Comparison of ENCODE assay signal across 18 cellular contexts in genomic region chr14:63902375-63902976, GRCh38. TPM values are rescaled to one million over a fixed set of nuclear protein-coding genes. Genes with fewer than 3 reads are reported as not detected.
DNase-seq lines count a peak whose midpoint lies in the region; ATAC-seq, FAIRE-seq and TF ChIP-seq lines count a peak whose summit lies in the region.
"Had no signal": no experiment of that assay in that cellular context is flagged by ENCODE, and none has a peak within 500 bp of the region (broad histone marks: within the 10 kb centered on the region; RNA-seq: fewer than 3 reads in every experiment).

No MANE protein-coding gene starts in this region.

- no peak overlapping the region for H3K27ac Mint-ChIP-seq in type B pancreatic cell
- H3K27ac Mint-ChIP-seq: B cell had no signal

- peaks cover 0 to 41% of the 10 kb centered on the region in 2 donors for H3K4me1 ChIP-seq in left lung
- peaks cover 15 to 85% (median 51%) of the 10 kb centered on the region in 6 donors for H3K4me1 ChIP-seq in spleen
- no peaks in the 10 kb centered on the region for H3K4me1 ChIP-seq in BE2C

- no peak overlapping the region for H3K4me3 ChIP-seq in left lung
- no peak overlapping the region for H3K4me3 ChIP-seq in spleen
- no peak overlapping the region for H3K4me3 ChIP-seq in BE2C (ENCODE audit: low read depth, low read length)

- H3K36me3 ChIP-seq in left lung (no peaks in the 10 kb centered on the region), spleen (no peaks in the 10 kb centered on the region), BE2C (no peaks in the 10 kb centered on the region)

- intact Hi-C loops in left lung (cut with DNase I), result no loop called here
- intact Hi-C loops in spleen (cut with DNase I; ENCODE audit: low total_unique reads), result no loop called here

- H3K27ac ChIP-seq in left lung, result no peak overlapping the region
- H3K27ac ChIP-seq in spleen, result peak overlapping the region in 7 of 8 donors; percentile 23 to 88 (median 71)
- H3K27ac ChIP-seq: HL-60, KMS-11 had no signal

- no peak overlapping the region for H3K4me3 Mint-ChIP-seq in type B pancreatic cell
- H3K4me3 Mint-ChIP-seq: B cell had no signal

- WGBS in spleen, 5 donors, result 88 to 90% (median 88%) methylated on average over 7 of the region's 7 CpGs

- TF ChIP-seq CTCF in left lung (IDR thresholded peaks at IDR 0.05), result no peak
- no peak for TF ChIP-seq CTCF in spleen (IDR thresholded peaks at IDR 0.05 in 8 of 11, conservative IDR thresholded peaks at IDR 0.05 in 3 of 11)
- no peak for TF ChIP-seq CTCF in type B pancreatic cell (conservative IDR thresholded peaks at IDR 0.05)
- TF ChIP-seq CTCF in BE2C (IDR thresholded peaks at IDR 0.05; ENCODE audit: low read depth, low read length), result no peak

- H3K27me3 ChIP-seq in left lung, result peaks cover 0 to 72% of the 10 kb centered on the region in 2 donors
- H3K27me3 ChIP-seq in spleen (replicated peaks in 1 of 7), result no peaks in the 10 kb centered on the region
- no peaks in the 10 kb centered on the region for H3K27me3 ChIP-seq in BE2C

- H3K27me3 Mint-ChIP-seq in type B pancreatic cell, result no peaks in the 10 kb centered on the region
- H3K27me3 Mint-ChIP-seq: B cell had no signal

- peak; percentile 77 for ATAC-seq in left lung
- ATAC-seq: Panc1 had no signal

- peaks cover 8% of the 10 kb centered on the region for H3K4me1 Mint-ChIP-seq in type B pancreatic cell (ENCODE audit: unreplicated experiment)

- H3K36me3 Mint-ChIP-seq in type B pancreatic cell, result peaks cover 7% of the 10 kb centered on the region

- peaks cover 16% of the 10 kb centered on the region for H3K9me3 Mint-ChIP-seq in type B pancreatic cell

- in situ Hi-C loops in Caki2 (cut with HindIII; ENCODE audit: low pct_unique_long_range_greater_than_20kb, low sequenced_read_pairs), result no loop called here

- no peak for TF ChIP-seq POLR2A in spleen (IDR thresholded peaks at IDR 0.05)

- FAIRE-seq in HTR-8/SVneo (lab: Jason Lieb, UNC), result peak; percentile 94
- FAIRE-seq: GM18507 had no signal

- peak; percentile 25 for DNase-seq in Caki2 (ENCODE audit: low read depth)
- no peak for DNase-seq in HTR-8/SVneo (ENCODE audit: insufficient read length, low spot score)
- DNase-seq in left lung, result no peak
- no peak for DNase-seq in spleen
- no peak for DNase-seq in NCI-H2029 treated with DMSO at 0.1 percent for 48 hours (lab: John Stamatoyannopoulos, UW)
- no peak for DNase-seq in type B pancreatic cell (ENCODE audit: extremely low spot score, unreplicated experiment)
- DNase-seq in BE2C, result no peak
- DNase-seq: ACHN, NCI-H187 treated with DMSO at 0.1 percent for 48 hours, NCI-H2171, NCI-H774, Right ventricle myocardium superior, SK-N-SH had no signal

- H3K9me3 ChIP-seq in left lung (no peaks in the 10 kb centered on the region), spleen (no peaks in the 10 kb centered on the region), BE2C (no peaks in the 10 kb centered on the region)
- H3K9me3 ChIP-seq: SK-N-SH had no signal

RNA-seq across cellular contexts. Expression of gene SYNE2, which starts 49.7 kb away (rescaled TPM):
- 10.6 and 13.7 TPM in 2 replicates for total RNA-seq in Caki2 (2014; rRNA removed; shearing (Covaris generic); ENCODE audit: low replicate concordance)
- total RNA-seq in left lung (10 to 100 TPM; 59.6 to 72.1 TPM), spleen (100 to 1,000 TPM; 128 to 173 (median 154) TPM), type B pancreatic cell (ENCODE audit: low replicate concordance) (68.1 and 75.1 TPM in 2 replicates)
- 10 to 100 TPM; 16.0 to 25.5 (median 19.6) TPM for polyA plus RNA-seq in spleen
- polyA plus RNA-seq in BE2C (2012; ENCODE audit: insufficient read depth, insufficient read length, low read depth), result 19.0 TPM

Comparison
In these comparisons a context has a peak if more than half of its experiments do, and no peak if none do; other contexts are left out.
1. H3K27ac ChIP-seq: peak in spleen (7 of 8); none in left lung (0 of 2).